In genomic region chr2:69570474-69570873, GRCh38 we compare ENCODE assay signal across 15 cellular contexts.
DNase-seq lines count a peak whose midpoint lies in the region; ATAC-seq and FAIRE-seq lines count a peak whose summit lies in the region.
"Had no signal": no experiment of that assay in that cellular context is flagged by ENCODE, and none has a peak within 500 bp of the region (broad histone marks: within the 10 kb centered on the region; RNA-seq: fewer than 3 reads in every experiment).

No MANE protein-coding gene starts in this region.

- no peak for FAIRE-seq in urothelium cell line (lab: Jason Lieb, UNC)
- FAIRE-seq: H54 had no signal

- CTCF ChIA-PET in T-cell (lab: Charles Lee), result interaction anchor here (0.5 to 2.3 kb wide), 10 partner anchors 10 to 63 kb away, joined by 3 to 10 read pairs (median 4); no protein-coding TSS in a partner anchor

- no peaks in the 10 kb centered on the region for H3K27me3 Mint-ChIP-seq in activated T-cell treated with anti-CD3 and anti-CD28 coated beads, Interleukin-2, amount 50 U/mL, for 24 hours
- H3K27me3 Mint-ChIP-seq in T-cell, result no peaks in the 10 kb centered on the region

- POLR2A ChIA-PET in T-cell (lab: Charles Lee), result interaction anchor here in 1 of 2 donors (0.6 to 0.8 kb wide), 2 partner anchors 10 to 141 kb away, joined by 3 read pairs; no protein-coding TSS in a partner anchor

- no peak overlapping the region for H3K4me3 Mint-ChIP-seq in activated T-cell treated with anti-CD3 and anti-CD28 coated beads, Interleukin-2, amount 50 U/mL, for 24 hours
- H3K4me3 Mint-ChIP-seq in T-cell, result peak overlapping the region in 1 of 3 donors; percentile 20
- no peak overlapping the region for H3K4me3 Mint-ChIP-seq in stimulated activated effector memory CD8-positive, alpha-beta T cell treated with anti-CD3 and anti-CD28 coated beads, Interleukin-12 subunit alpha, Interleukin-12 subunit beta, amount 100 ng/mL, for 72 hours
- H3K4me3 Mint-ChIP-seq: neural progenitor cell; T-helper 1 cell treated with Interleukin-12 subunit alpha and Interleukin-12 subunit beta and Interleukin-4 antibody, amounts not matched to agents 30 μg/mL and 1 μg/mL, for 36 hours had no signal

- H3K4me1 Mint-ChIP-seq in activated T-cell treated with anti-CD3 and anti-CD28 coated beads, Interleukin-2, amount 50 U/mL, for 24 hours (ENCODE audit: low read depth), result peaks cover 82% of the 10 kb centered on the region
- peaks cover 85 to 92% (median 86%) of the 10 kb centered on the region in 3 donors for H3K4me1 Mint-ChIP-seq in T-cell
- peaks cover 78% of the 10 kb centered on the region for H3K4me1 Mint-ChIP-seq in stimulated activated effector memory CD8-positive, alpha-beta T cell treated with anti-CD3 and anti-CD28 coated beads, Interleukin-12 subunit alpha, Interleukin-12 subunit beta, amount 100 ng/mL, for 72 hours

- peak overlapping the region; percentile 88 for H3K27ac Mint-ChIP-seq in activated T-cell treated with anti-CD3 and anti-CD28 coated beads, Interleukin-2, amount 50 U/mL, for 24 hours
- peak overlapping the region; percentile 91 to 92 for H3K27ac Mint-ChIP-seq in T-cell
- peak overlapping the region; percentile 41 for H3K27ac Mint-ChIP-seq in stimulated activated effector memory CD8-positive, alpha-beta T cell treated with anti-CD3 and anti-CD28 coated beads, Interleukin-12 subunit alpha, Interleukin-12 subunit beta, amount 100 ng/mL, for 72 hours
- H3K27ac Mint-ChIP-seq: neural progenitor cell had no signal

- ATAC-seq in T-cell (replicated peaks in 1 of 4) (no peak), esophagus mucosa (peak; percentile 78)
- ATAC-seq in stimulated activated effector memory CD8-positive, alpha-beta T cell treated with anti-CD3 and anti-CD28 coated beads, Interleukin-12 subunit alpha, Interleukin-12 subunit beta, amount 100 ng/mL, for 72 hours, result no peak

- DNase-seq in activated T-cell treated with anti-CD3 and anti-CD28 coated beads, Interleukin-2, amount 50 U/mL, for 24 hours, result no peak
- DNase-seq in activated T-cell treated with anti-CD3 and anti-CD28 coated beads for 4 hours (no peak), T-cell (no peak), urothelium cell line (ENCODE audit: low spot score) (no peak), NCI-H446 treated with DMSO at 0.1 percent for 48 hours (lab: John Stamatoyannopoulos, UW) (no peak)
- DNase-seq in stimulated activated effector memory CD8-positive, alpha-beta T cell treated with anti-CD3 and anti-CD28 coated beads, Interleukin-12 subunit alpha, Interleukin-12 subunit beta, amount 100 ng/mL, for 72 hours (ENCODE audit: low spot score in 2 of 2), result no peak
- DNase-seq in activated CD8-positive, alpha-beta memory T cell treated with anti-CD3 and anti-CD28 coated beads for 24 hours, result no peak
- DNase-seq: activated CD4-positive, CD25-positive, alpha-beta regulatory T cell; caudate nucleus; mesendoderm; Right ventricle myocardium superior had no signal

- peaks cover 12% of the 10 kb centered on the region for H3K36me3 Mint-ChIP-seq in activated T-cell treated with anti-CD3 and anti-CD28 coated beads, Interleukin-2, amount 50 U/mL, for 24 hours (ENCODE audit: low read depth)
- H3K36me3 Mint-ChIP-seq in T-cell, result peaks cover 4% of the 10 kb centered on the region
- H3K36me3 Mint-ChIP-seq in stimulated activated effector memory CD8-positive, alpha-beta T cell treated with anti-CD3 and anti-CD28 coated beads, Interleukin-12 subunit alpha, Interleukin-12 subunit beta, amount 100 ng/mL, for 72 hours, result peaks cover 20% of the 10 kb centered on the region

- H3K9me3 Mint-ChIP-seq in activated T-cell treated with anti-CD3 and anti-CD28 coated beads, Interleukin-2, amount 50 U/mL, for 24 hours, result no peaks in the 10 kb centered on the region
- no peaks in the 10 kb centered on the region for H3K9me3 Mint-ChIP-seq in T-cell
- no peaks in the 10 kb centered on the region for H3K9me3 Mint-ChIP-seq in stimulated activated effector memory CD8-positive, alpha-beta T cell treated with anti-CD3 and anti-CD28 coated beads, Interleukin-12 subunit alpha, Interleukin-12 subunit beta, amount 100 ng/mL, for 72 hours
- H3K9me3 Mint-ChIP-seq: neural progenitor cell; T-helper 1 cell treated with Interleukin-12 subunit alpha and Interleukin-12 subunit beta and Interleukin-4 antibody, amounts not matched to agents 30 μg/mL and 1 μg/mL, for 36 hours had no signal

Comparison
In these comparisons a context has a peak if more than half of its experiments do, and no peak if none do; other contexts are left out.
1. H3K27ac Mint-ChIP-seq: peak in every context shown above with its lines; median percentile 92 in T-cell; 88 in activated T-cell treated with anti-CD3 and anti-CD28 coated beads, Interleukin-2, amount 50 U/mL, for 24 hours; 41 in stimulated activated effector memory CD8-positive, alpha-beta T cell treated with anti-CD3 and anti-CD28 coated beads, Interleukin-12 subunit alpha, Interleukin-12 subunit beta, amount 100 ng/mL, for 72 hours.